1 cellular context compared by ENCODE assay signal in the genomic region with DNA sequence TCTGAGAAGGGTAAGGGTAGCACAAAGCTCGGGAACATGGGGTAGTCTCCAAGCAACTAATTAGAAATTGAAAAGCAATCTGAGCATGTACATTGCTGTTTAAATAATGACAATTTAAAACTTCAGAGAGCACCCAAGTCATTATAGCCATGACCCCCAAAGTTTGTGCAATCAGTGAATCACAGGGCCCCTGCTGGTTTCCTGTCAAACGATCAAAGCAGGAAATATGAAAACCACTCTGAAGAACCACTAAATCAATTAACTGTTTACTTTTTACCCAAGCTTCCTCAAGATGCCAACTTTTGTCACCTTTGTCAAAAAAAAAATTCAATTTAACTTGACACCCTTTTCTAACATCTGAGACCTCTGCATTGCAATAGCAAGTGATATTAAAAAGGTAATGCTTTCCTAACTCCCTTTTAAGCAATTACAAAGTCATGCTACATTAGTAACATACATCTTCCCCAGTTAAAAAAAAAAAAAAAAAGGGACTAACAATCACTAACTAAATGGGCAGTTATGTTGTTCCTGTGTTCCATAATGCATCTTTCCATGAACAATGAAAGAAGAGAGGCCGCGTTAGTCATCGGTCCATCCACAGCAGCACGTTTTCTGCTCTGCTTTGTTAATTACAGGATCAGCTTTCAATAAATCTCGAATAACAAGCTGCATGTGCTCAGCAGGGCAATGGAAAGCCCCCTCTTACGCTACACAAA.
A peak's percentile ranks its signal among the peaks of the same experiment; 100 is the strongest.
TF ChIP-seq lines count a peak whose summit lies in the region.

No MANE protein-coding gene starts in this region.

TF ChIP-seq in HCT116, 20 proteins besides CTCF, POLR2A, EP300 and RAD21 (continued from another document):
- TF ChIP-seq, protein P1, sequence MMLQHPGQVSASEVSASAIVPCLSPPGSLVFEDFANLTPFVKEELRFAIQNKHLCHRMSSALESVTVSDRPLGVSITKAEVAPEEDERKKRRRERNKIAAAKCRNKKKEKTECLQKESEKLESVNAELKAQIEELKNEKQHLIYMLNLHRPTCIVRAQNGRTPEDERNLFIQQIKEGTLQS (IDR thresholded peaks at IDR 0.05) = no peak
- TF ChIP-seq SIN3A (IDR thresholded peaks at IDR 0.05; ENCODE audit: low read depth) (no peak), EZH2 (IDR thresholded peaks at IDR 0.05) (no peak), SP1 (IDR thresholded peaks at IDR 0.05; ENCODE audit: low read depth) (peak; percentile 37)
